ENCODE assay signal across 1 cellular context in genomic region chr6:35213824-35214756, GRCh38.
A peak's percentile ranks its signal among the peaks of the same experiment; 100 is the strongest.
TF ChIP-seq lines count a peak whose summit lies in the region.

Gene SCUBE3, plus strand, starts transcription at chr6:35213956. Its CDS starts 463 bp downstream, at chr6:35214419.

TF ChIP-seq in HepG2, 621 proteins besides CTCF, POLR2A, EP300 and RAD21 (continued from another document and continues in another):
- TF ChIP-seq ARID4A (CRISPR knock-in tag; IDR thresholded peaks at IDR 0.05; ENCODE audit: borderline replicate concordance) = no peak
- no peak for TF ChIP-seq GTF2F1 (IDR thresholded peaks at IDR 0.05; ENCODE audit: low read length)
- no peak for TF ChIP-seq ZNF264 (CRISPR knock-in tag; IDR thresholded peaks at IDR 0.05)
- peak; percentile 13; the same call in 1 of the 2 replicates for TF ChIP-seq GABPB1 (CRISPR knock-in tag; IDR thresholded peaks at IDR 0.05)
- TF ChIP-seq HNRNPLL (IDR thresholded peaks at IDR 0.05; ENCODE audit: low read depth, low read length, poor library complexity, severe bottlenecking) = peak; percentile 31
- no peak for TF ChIP-seq TBP (CRISPR knock-in tag; IDR thresholded peaks at IDR 0.05)
- TF ChIP-seq NR2F2 (IDR thresholded peaks at IDR 0.05; ENCODE audit: borderline replicate concordance, low read depth) = no peak
- TF ChIP-seq CREB3 (CRISPR knock-in tag; IDR thresholded peaks at IDR 0.05) = no peak
- no peak for TF ChIP-seq NFYB (CRISPR knock-in tag; IDR thresholded peaks at IDR 0.05)
- TF ChIP-seq UBTF (CRISPR knock-in tag; IDR thresholded peaks at IDR 0.05) = peak; percentile 42; the same call in 1 of the 2 replicates
- TF ChIP-seq EHMT2 (IDR thresholded peaks at IDR 0.05; ENCODE audit: borderline replicate concordance, low read depth, low read length) = no peak
- TF ChIP-seq REXO4 (CRISPR knock-in tag; IDR thresholded peaks at IDR 0.05; ENCODE audit: borderline replicate concordance) = no peak
- TF ChIP-seq ELK4 (CRISPR knock-in tag; IDR thresholded peaks at IDR 0.05; ENCODE audit: borderline replicate concordance) = no peak
- TF ChIP-seq PTBP1 (IDR thresholded peaks at IDR 0.05; ENCODE audit: low read depth, low read length, poor library complexity, severe bottlenecking) = no peak
- TF ChIP-seq PRDM4 (CRISPR knock-in tag; IDR thresholded peaks at IDR 0.05; ENCODE audit: borderline replicate concordance) = no peak
- peak; percentile 99 for TF ChIP-seq ZNF512 (CRISPR knock-in tag; IDR thresholded peaks at IDR 0.05)
- no peak for TF ChIP-seq NFIB (CRISPR knock-in tag; IDR thresholded peaks at IDR 0.05; ENCODE audit: borderline replicate concordance)
- 0 out of 2 replicates have a peak, but pooled peaks have one; percentile 28 for TF ChIP-seq MXD1 (CRISPR knock-in tag; IDR thresholded peaks at IDR 0.05)
- TF ChIP-seq ZBTB20 (CRISPR knock-in tag; IDR thresholded peaks at IDR 0.05; ENCODE audit: borderline replicate concordance, low read depth) = no peak
- TF ChIP-seq TFDP1 (CRISPR knock-in tag; IDR thresholded peaks at IDR 0.05; ENCODE audit: borderline replicate concordance) = peak; percentile 5; the same call in 1 of the 2 replicates
- TF ChIP-seq NONO (IDR thresholded peaks at IDR 0.05) = no peak
- no peak for TF ChIP-seq NONO (CRISPR knock-in tag; conservative IDR thresholded peaks at IDR 0.05)
- no peak for TF ChIP-seq PBX2 (CRISPR knock-in tag; IDR thresholded peaks at IDR 0.05)
- no peak for TF ChIP-seq ZFP36L2 (CRISPR knock-in tag; IDR thresholded peaks at IDR 0.05)
- no peak for TF ChIP-seq MTF1 (CRISPR knock-in tag; IDR thresholded peaks at IDR 0.05)
- peak; percentile 2 for TF ChIP-seq AGO2 (optimal IDR thresholded peaks at IDR 0.05; ENCODE audit: low read depth, low read length)
- no peak for TF ChIP-seq CREBL2 (CRISPR knock-in tag; IDR thresholded peaks at IDR 0.05; ENCODE audit: borderline replicate concordance)
- TF ChIP-seq ZNF687 (CRISPR knock-in tag; IDR thresholded peaks at IDR 0.05) = peak; percentile 34
- TF ChIP-seq ZNF44 (CRISPR knock-in tag; IDR thresholded peaks at IDR 0.05) = no peak
- TF ChIP-seq FOXO4 (CRISPR knock-in tag; conservative IDR thresholded peaks at IDR 0.05) = no peak
- TF ChIP-seq ZNF569 (CRISPR knock-in tag; IDR thresholded peaks at IDR 0.05; ENCODE audit: borderline replicate concordance) = no peak
- no peak for TF ChIP-seq ZFP1 (CRISPR knock-in tag; IDR thresholded peaks at IDR 0.05)
- no peak for TF ChIP-seq ZEB1 (IDR thresholded peaks at IDR 0.05; ENCODE audit: insufficient replicate concordance, low read depth)
- 0 out of 2 replicates have a peak, but pooled peaks have one; percentile 20 for TF ChIP-seq SPEN (CRISPR knock-in tag; IDR thresholded peaks at IDR 0.05; ENCODE audit: low read depth)
- peak; percentile 79 for TF ChIP-seq EZH2 (conservative IDR thresholded peaks at IDR 0.05; ENCODE audit: low read depth, low read length)
